In genomic region chrX:47483310-47484268, GRCh38 we compare ENCODE assay signal across 1 cellular context.
A peak's percentile ranks its signal among the peaks of the same experiment; 100 is the strongest.
TF ChIP-seq lines count a peak whose summit lies in the region.

No MANE protein-coding gene starts in this region.

TF ChIP-seq in K562, 482 proteins besides CTCF, POLR2A, EP300 and RAD21 (continued from another document):
- TF ChIP-seq ZNF740 (CRISPR knock-in tag; IDR thresholded peaks at IDR 0.05): no peak
- TF ChIP-seq ZNF740 (tag; IDR thresholded peaks at IDR 0.05): peak in 1 of 2 experiments; percentile 24; a peak in 1 of 4 replicates
- no peak; the same call in 1 of the 2 replicates for TF ChIP-seq EP400 (IDR thresholded peaks at IDR 0.05)
- TF ChIP-seq E2F3 (CRISPR knock-in tag; IDR thresholded peaks at IDR 0.05): no peak
- TF ChIP-seq GABPB1 (CRISPR knock-in tag; IDR thresholded peaks at IDR 0.05): no peak
- peak; percentile 52 to 67; a peak in 2 of 4 replicates for TF ChIP-seq KDM1A (IDR thresholded peaks at IDR 0.05)
- TF ChIP-seq KLF1 (tag; IDR thresholded peaks at IDR 0.05): no peak
- TF ChIP-seq BCOR (IDR thresholded peaks at IDR 0.05): no peak
- no peak for TF ChIP-seq ZNF76 (CRISPR knock-in tag; IDR thresholded peaks at IDR 0.05; ENCODE audit: borderline replicate concordance)
